8 cellular contexts compared by ENCODE assay signal in the genomic region with DNA sequence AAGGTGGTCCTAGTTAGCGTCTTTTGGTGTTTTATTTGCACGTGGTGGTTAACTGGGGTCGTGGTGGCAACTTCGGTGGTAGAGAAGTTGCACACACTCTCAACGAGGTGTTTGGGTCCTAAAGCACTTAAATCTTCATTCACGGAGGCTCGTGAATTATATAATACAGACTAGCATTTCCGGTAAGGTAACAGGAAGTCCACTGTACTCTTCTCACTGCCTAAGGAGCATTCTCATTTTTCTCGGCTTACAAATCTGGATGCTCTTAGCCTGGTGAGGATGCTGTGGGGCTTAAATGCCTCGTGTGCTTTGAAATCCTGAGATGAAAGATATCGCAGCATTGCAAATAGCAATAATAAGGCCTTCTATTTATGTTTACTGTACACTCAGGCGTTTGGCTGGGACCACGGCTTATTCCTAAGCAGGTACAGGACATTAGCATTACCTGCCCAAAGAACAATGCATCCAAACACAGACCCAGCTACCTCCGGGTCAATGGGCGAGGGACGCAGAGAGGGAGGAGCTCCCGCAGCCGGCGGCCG. TPM values are rescaled to one million over a fixed set of nuclear protein-coding genes. Genes with fewer than 3 reads are reported as not detected.
DNase-seq lines count a peak whose midpoint lies in the region; ATAC-seq, FAIRE-seq and TF ChIP-seq lines count a peak whose summit lies in the region.

No MANE protein-coding gene starts in this region.

- intact Hi-C loops in endothelial cell of umbilical vein (cut with micrococcal nuclease): loop anchor here (2.0 to 10.0 kb wide), 3 partner anchors 284 to 1392 kb away; a partner anchor contains a TSS

- TF ChIP-seq CTCF in endothelial cell of umbilical vein (IDR thresholded peaks at IDR 0.05; ENCODE audit: extremely low read depth in 1 of 2, insufficient read depth in 1 of 2, low read depth in 1 of 2, low read length in 2 of 2): no peak

- peak overlapping the region; percentile 97 for H3K4me2 ChIP-seq in endothelial cell of umbilical vein (ENCODE audit: insufficient read depth, low read length)

- ATAC-seq in naive thymus-derived CD8-positive, alpha-beta T cell: peak; percentile 23 to 41
- ATAC-seq in GM21723 (IDR thresholded peaks at IDR 0.05; ENCODE audit: unreplicated experiment): no peak

- no peaks in the 10 kb centered on the region for H3K9me3 ChIP-seq in SK-N-MC (ENCODE audit: low read depth, low read length)
- H3K9me3 ChIP-seq in endothelial cell of umbilical vein (replicated peaks; ENCODE audit: control insufficient read depth, insufficient read depth, low read length): no peaks in the 10 kb centered on the region

- dilution Hi-C loops in endothelial cell of umbilical vein (cut with MboI; ENCODE audit: extremely low pct_ligation_motif_present, low sequenced_read_pairs): no loop called here

- peaks cover 47% of the 10 kb centered on the region for H3K79me2 ChIP-seq in endothelial cell of umbilical vein (ENCODE audit: control insufficient read depth, insufficient read depth, low read length)

- H2AFZ ChIP-seq in endothelial cell of umbilical vein (ENCODE audit: low read depth, low read length): peak overlapping the region; percentile 91

- H3K4me3 Mint-ChIP-seq in naive thymus-derived CD8-positive, alpha-beta T cell: peak overlapping the region; percentile 82 to 100 (median 96)

- peak overlapping the region; percentile 93 to 99 (median 98) for H3K27ac Mint-ChIP-seq in naive thymus-derived CD8-positive, alpha-beta T cell

- peak overlapping the region; percentile 82 for H3K4me3 ChIP-seq in SK-N-MC
- peak overlapping the region; percentile 76 to 94 (median 89) for H3K4me3 ChIP-seq in endothelial cell of umbilical vein (replicated peaks in 1 of 3; ENCODE audit: insufficient read depth in 1 of 3, low read depth in 1 of 3, low read length in 3 of 3)

- CTCF ChIA-PET in endothelial cell of umbilical vein (lab: Charles Lee): interaction anchor here (1.0 to 5.3 kb wide), 6 partner anchors 24 to 1651 kb away, joined by 3 to 31 read pairs (median 9); a partner anchor contains a TSS

- no peaks in the 10 kb centered on the region for H3K9me1 ChIP-seq in endothelial cell of umbilical vein (replicated peaks; ENCODE audit: control insufficient read depth, extremely low read depth, insufficient read depth, low read length)

- no peaks in the 10 kb centered on the region for H3K27me3 Mint-ChIP-seq in naive thymus-derived CD8-positive, alpha-beta T cell

- TSS peak; percentile 32 for BruUV-seq in endothelial cell of umbilical vein (replicated peaks; lab: Mats Ljungman, UMichigan)

- H3K4me1 ChIP-seq in endothelial cell of umbilical vein (ENCODE audit: control insufficient read depth, extremely low read depth, insufficient read depth, low read length): peaks cover 19% of the 10 kb centered on the region

- POLR2A ChIA-PET in endothelial cell of umbilical vein (lab: Charles Lee): interaction anchor here (0.5 kb wide), 2 partner anchors 62 to 65 kb away, joined by 3 to 6 read pairs; no protein-coding TSS in a partner anchor
- POLR2A ChIA-PET in naive thymus-derived CD8-positive, alpha-beta T cell (lab: Charles Lee): interaction anchor here (1.0 to 2.7 kb wide), 9 partner anchors 10 to 1638 kb away, joined by 3 to 16 read pairs (median 7); a partner anchor contains a TSS

- H3K36me3 ChIP-seq in SK-N-MC (ENCODE audit: insufficient read depth, low read length) (peaks cover 19% of the 10 kb centered on the region; the same call in 1 of the 2 replicates), endothelial cell of umbilical vein (ENCODE audit: control insufficient read depth in 2 of 2, extremely low read depth in 1 of 2, insufficient read depth in 2 of 2, low read length in 2 of 2) (peaks cover 4 to 15% of the 10 kb centered on the region in 2 experiments)

- peaks cover 5% of the 10 kb centered on the region for H4K20me1 ChIP-seq in endothelial cell of umbilical vein (replicated peaks; ENCODE audit: control insufficient read depth, extremely low read depth, insufficient read depth, low read length)

- peaks cover 12 to 41% (median 20%) of the 10 kb centered on the region in 3 donors for H3K36me3 Mint-ChIP-seq in naive thymus-derived CD8-positive, alpha-beta T cell

- no peak for TF ChIP-seq POLR2A in endothelial cell of umbilical vein (IDR thresholded peaks at IDR 0.05; ENCODE audit: low read depth, low read length)

- no peaks in the 10 kb centered on the region for H3K27me3 ChIP-seq in endothelial cell of umbilical vein (ENCODE audit: control insufficient read depth in 2 of 2, insufficient read depth in 2 of 2, low read length in 2 of 2)

- H3K9ac ChIP-seq in SK-N-MC (ENCODE audit: insufficient read length) (peak overlapping the region; percentile 80), endothelial cell of umbilical vein (replicated peaks; ENCODE audit: extremely low read depth, insufficient read depth, low read length) (peak overlapping the region; percentile 90)

- peaks cover 18 to 68% (median 66%) of the 10 kb centered on the region in 4 donors for H3K4me1 Mint-ChIP-seq in naive thymus-derived CD8-positive, alpha-beta T cell

- H3K9me3 Mint-ChIP-seq in naive thymus-derived CD8-positive, alpha-beta T cell: no peaks in the 10 kb centered on the region

- peak; percentile 45 for DNase-seq in NCI-H82 (lab: John Stamatoyannopoulos, UW)
- DNase-seq in NCI-H82 treated with DMSO at 0.1 percent for 48 hours (lab: John Stamatoyannopoulos, UW; ENCODE audit: unreplicated experiment): no peak
- DNase-seq in HT-29 (ENCODE audit: low spot score): peak; percentile 60
- DNase-seq in SK-N-MC (ENCODE audit: low read depth, low spot score): no peak
- DNase-seq in endothelial cell of umbilical vein (ENCODE audit: low read depth, low spot score): peak; percentile 20
- DNase-seq in naive thymus-derived CD8-positive, alpha-beta T cell: peak in 5 of 10 donors; percentile 19 to 54 (median 53)
- no peak for DNase-seq in putamen (ENCODE audit: low spot score)

- no peak overlapping the region for H3K27ac ChIP-seq in SK-N-MC
- peak overlapping the region; percentile 18 for H3K27ac ChIP-seq in endothelial cell of umbilical vein (ENCODE audit: insufficient read depth, low read depth, low read length)

- peak; percentile 75 for FAIRE-seq in endothelial cell of umbilical vein (lab: Jason Lieb, UNC)

TF ChIP-seq in endothelial cell of umbilical vein, 7 proteins besides CTCF, POLR2A, EP300 and RAD21:
- TF ChIP-seq POLR2AphosphoS5 (IDR thresholded peaks at IDR 0.05; ENCODE audit: insufficient read depth, low read depth, low read length) (no peak), FOS (IDR thresholded peaks at IDR 0.05; ENCODE audit: borderline replicate concordance, insufficient read depth, low read length) (no peak), MYC (IDR thresholded peaks at IDR 0.05; ENCODE audit: low read depth, low read length) (no peak), EZH2 (IDR thresholded peaks at IDR 0.05; ENCODE audit: borderline replicate concordance, low read depth, low read length, severe bottlenecking) (no peak), JUN (IDR thresholded peaks at IDR 0.05; ENCODE audit: borderline replicate concordance, insufficient read depth, insufficient read length, low read depth) (no peak), GATA2 (IDR thresholded peaks at IDR 0.05; ENCODE audit: insufficient read depth, insufficient read length, low read depth, low read length) (no peak)
- TF ChIP-seq, protein P1, sequence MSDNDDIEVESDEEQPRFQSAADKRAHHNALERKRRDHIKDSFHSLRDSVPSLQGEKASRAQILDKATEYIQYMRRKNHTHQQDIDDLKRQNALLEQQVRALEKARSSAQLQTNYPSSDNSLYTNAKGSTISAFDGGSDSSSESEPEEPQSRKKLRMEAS (IDR thresholded peaks at IDR 0.05; ENCODE audit: insufficient read depth, insufficient read length): no peak

RNA-seq across cellular contexts. Expression of a gene that starts 1.0 kb away (rescaled TPM):
- total RNA-seq in HT-29 (2014; rRNA removed; shearing (Covaris generic)): 35.4 and 36.5 TPM in 2 replicates
- total RNA-seq in endothelial cell of umbilical vein: 57.5 and 61.4 TPM in 2 replicates
- polyA plus RNA-seq in endothelial cell of umbilical vein: 4.6 and 6.4 TPM in 2 replicates
- 11.1 and 11.8 TPM in 2 replicates for polyA plus RNA-seq in endothelial cell of umbilical vein (2011; cell fraction: cytosol; rRNA removed)
- 11.7 and 14.9 TPM in 2 replicates for polyA plus RNA-seq in endothelial cell of umbilical vein (2011; cell fraction: nucleus; rRNA removed)
- 60.9 and 69.5 TPM in 2 replicates for polyA plus RNA-seq in endothelial cell of umbilical vein (2012)
- 17.5 and 22.9 TPM in 2 replicates for polyA minus RNA-seq in endothelial cell of umbilical vein
- polyA minus RNA-seq in endothelial cell of umbilical vein (2011; cell fraction: cytosol; rRNA and poly(A)+ RNA removed): 30.2 TPM
- 15.6 and 17.8 TPM in 2 replicates for polyA minus RNA-seq in endothelial cell of umbilical vein (2011; cell fraction: nucleus; rRNA and poly(A)+ RNA removed)
- 10 to 100 TPM; 77.1 to 83.0 TPM for total RNA-seq in naive thymus-derived CD8-positive, alpha-beta T cell
- 10 to 100 TPM; 62.5 to 83.7 (median 62.8) TPM for polyA plus RNA-seq in naive thymus-derived CD8-positive, alpha-beta T cell

Comparison
In these comparisons a context has a peak if more than half of its experiments do, and no peak if none do; other contexts are left out.
1. DNase-seq: peak in NCI-H82 (single experiment), HT-29 (single experiment) and endothelial cell of umbilical vein (single experiment); none in NCI-H82 treated with DMSO at 0.1 percent for 48 hours (single experiment), SK-N-MC (single experiment) and putamen (single experiment).